Comparison of ENCODE assay signal across 7 cellular contexts in the genomic region with DNA sequence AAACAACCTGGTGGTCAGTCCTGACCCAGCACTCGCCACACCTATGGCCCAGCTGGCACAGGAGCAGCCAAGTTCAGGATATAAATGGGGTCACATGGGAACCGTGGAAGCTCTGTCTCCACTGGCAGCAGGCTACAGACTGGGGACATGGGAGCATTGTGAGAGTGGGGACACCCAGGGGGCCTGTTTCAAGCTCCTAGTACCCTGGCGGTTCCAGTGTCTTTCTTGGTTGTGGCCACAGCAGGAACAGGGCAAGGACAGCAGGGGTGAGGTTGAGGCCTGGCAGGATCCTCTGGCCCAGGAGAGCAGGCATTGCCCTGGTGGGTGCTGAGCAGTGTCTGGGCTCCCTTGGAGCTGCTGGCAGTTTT. TPM values are rescaled to one million over a fixed set of nuclear protein-coding genes. Genes with fewer than 3 reads are reported as not detected.
DNase-seq lines count a peak whose midpoint lies in the region; ATAC-seq and TF ChIP-seq lines count a peak whose summit lies in the region.

No MANE protein-coding gene starts in this region.

- no peaks in the 10 kb centered on the region for H3K36me3 ChIP-seq in hepatocyte (replicated peaks; ENCODE audit: insufficient read depth, low read depth)

- DNase-seq in HFF-Myc (ENCODE audit: extremely low read depth, low read depth) (no peak), hepatocyte (ENCODE audit: low spot score) (no peak), NCI-H2171 treated with DMSO at 0.1 percent for 48 hours (lab: John Stamatoyannopoulos, UW) (no peak), head of caudate nucleus (no peak)

- no peaks in the 10 kb centered on the region for H3K27me3 ChIP-seq in hepatocyte

- H2AFZ ChIP-seq in hepatocyte, result no peak overlapping the region

- intact Hi-C loops in head of caudate nucleus (cut with DNase I), result loop anchor here (5.0 kb wide), 1 partner anchor 54 kb away; no protein-coding TSS in a partner anchor

- H3K27ac Mint-ChIP-seq in stimulated activated memory B cell treated with anti-CD40 and anti-IgM and Interleukin-4, amounts not matched to agents 10 μg/mL and 1 μg/mL and 100 μg/mL, for 72 hours, result peak overlapping the region; percentile 82

- peaks cover 55% of the 10 kb centered on the region for H3K4me1 ChIP-seq in hepatocyte (ENCODE audit: insufficient read depth)

- no peak for TF ChIP-seq CTCF in HFF-Myc (IDR thresholded peaks at IDR 0.05; ENCODE audit: low read depth, low read length, missing control alignments)
- no peak for TF ChIP-seq CTCF in WI38 (IDR thresholded peaks at IDR 0.05; ENCODE audit: low read depth, low read length)
- TF ChIP-seq CTCF in hepatocyte (IDR thresholded peaks at IDR 0.05; ENCODE audit: poor library complexity), result no peak

- peaks cover 71% of the 10 kb centered on the region for H3K79me2 ChIP-seq in hepatocyte

- no peak for ATAC-seq in stimulated activated memory B cell treated with anti-CD40 and anti-IgM and Interleukin-4, amounts not matched to agents 10 μg/mL and 1 μg/mL and 100 μg/mL, for 72 hours
- ATAC-seq in GM21737 (IDR thresholded peaks at IDR 0.05; ENCODE audit: unreplicated experiment), result no peak

- H3K4me3 Mint-ChIP-seq in stimulated activated memory B cell treated with anti-CD40 and anti-IgM and Interleukin-4, amounts not matched to agents 10 μg/mL and 1 μg/mL and 100 μg/mL, for 72 hours, result peak overlapping the region; percentile 91

- no peaks in the 10 kb centered on the region for H3K9me3 ChIP-seq in hepatocyte (ENCODE audit: low read depth)

- peaks cover 58% of the 10 kb centered on the region for H4K20me1 ChIP-seq in hepatocyte (ENCODE audit: insufficient read depth, poor library complexity, severe bottlenecking)

- H3K27ac ChIP-seq in hepatocyte, result peak overlapping the region; percentile 12

- H3K27me3 Mint-ChIP-seq in stimulated activated memory B cell treated with anti-CD40 and anti-IgM and Interleukin-4, amounts not matched to agents 10 μg/mL and 1 μg/mL and 100 μg/mL, for 72 hours, result no peaks in the 10 kb centered on the region

- H3K9me2 ChIP-seq in hepatocyte (replicated peaks; ENCODE audit: insufficient read depth), result no peaks in the 10 kb centered on the region

- peak overlapping the region; percentile 98 for H3K4me2 ChIP-seq in hepatocyte

- peaks cover 83% of the 10 kb centered on the region for H3K4me1 Mint-ChIP-seq in stimulated activated memory B cell treated with anti-CD40 and anti-IgM and Interleukin-4, amounts not matched to agents 10 μg/mL and 1 μg/mL and 100 μg/mL, for 72 hours

- WGBS in hepatocyte (ENCODE audit: low lambda C conversion rate, missing lambda C conversion rate), result 77% methylated on average over 3 of the region's 3 CpGs

- peaks cover 31% of the 10 kb centered on the region for H3K36me3 Mint-ChIP-seq in stimulated activated memory B cell treated with anti-CD40 and anti-IgM and Interleukin-4, amounts not matched to agents 10 μg/mL and 1 μg/mL and 100 μg/mL, for 72 hours

- peak overlapping the region; percentile 62 for H3K4me3 ChIP-seq in HFF-Myc (replicated peaks; ENCODE audit: low read depth, low read length)
- peak overlapping the region; percentile 86 for H3K4me3 ChIP-seq in WI38 (ENCODE audit: low read depth, low read length)
- peak overlapping the region; percentile 99 for H3K4me3 ChIP-seq in hepatocyte

- no peaks in the 10 kb centered on the region for H3K9me3 Mint-ChIP-seq in stimulated activated memory B cell treated with anti-CD40 and anti-IgM and Interleukin-4, amounts not matched to agents 10 μg/mL and 1 μg/mL and 100 μg/mL, for 72 hours

RNA-seq across cellular contexts. Expression of a gene that starts 1.9 kb away (rescaled TPM):
- total RNA-seq in hepatocyte, result 15.8 and 16.9 TPM in 2 replicates
- polyA plus RNA-seq in hepatocyte, result 19.1 and 21.8 TPM in 2 replicates

RNA-seq across cellular contexts. Expression of a gene that starts 28.8 kb away (rescaled TPM):
- total RNA-seq in hepatocyte, result not detected in 2 replicates
- polyA plus RNA-seq in hepatocyte, result not detected in 2 replicates

RNA-seq across cellular contexts. Expression of a gene that starts 35.1 kb away (rescaled TPM):
- total RNA-seq in hepatocyte, result 0.40 TPM in 1 of 2 replicates, not detected in the other
- polyA plus RNA-seq in hepatocyte, result 0.17 TPM in 1 of 2 replicates, not detected in the other

RNA-seq across cellular contexts. Expression of a gene that starts 42.6 kb away (rescaled TPM):
- not detected in 2 replicates for total RNA-seq in hepatocyte
- polyA plus RNA-seq in hepatocyte, result 0.10 TPM in 1 of 2 replicates, not detected in the other

RNA-seq across cellular contexts. Expression of a gene that starts 58.5 kb away (rescaled TPM):
- 17.0 and 23.5 TPM in 2 replicates for total RNA-seq in hepatocyte
- polyA plus RNA-seq in hepatocyte, result 19.1 and 22.6 TPM in 2 replicates
